ENCODE assay signal across 4 cellular contexts in genomic region chr1:194387531-194387930, GRCh38.
TF ChIP-seq lines count a peak whose summit lies in the region.

No MANE protein-coding gene starts in this region.

TF ChIP-seq in A549, 52 proteins besides CTCF, POLR2A, EP300 and RAD21:
- TF ChIP-seq, protein P1, sequence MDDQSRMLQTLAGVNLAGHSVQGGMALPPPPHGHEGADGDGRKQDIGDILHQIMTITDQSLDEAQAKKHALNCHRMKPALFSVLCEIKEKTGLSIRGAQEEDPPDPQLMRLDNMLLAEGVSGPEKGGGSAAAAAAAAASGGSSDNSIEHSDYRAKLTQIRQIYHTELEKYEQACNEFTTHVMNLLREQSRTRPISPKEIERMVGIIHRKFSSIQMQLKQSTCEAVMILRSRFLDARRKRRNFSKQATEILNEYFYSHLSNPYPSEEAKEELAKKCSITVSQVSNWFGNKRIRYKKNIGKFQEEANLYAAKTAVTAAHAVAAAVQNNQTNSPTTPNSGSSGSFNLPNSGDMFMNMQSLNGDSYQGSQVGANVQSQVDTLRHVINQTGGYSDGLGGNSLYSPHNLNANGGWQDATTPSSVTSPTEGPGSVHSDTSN (IDR thresholded peaks at IDR 0.05): no peak
- no peak for TF ChIP-seq JUN (IDR thresholded peaks at IDR 0.05)
- TF ChIP-seq TFCP2L1 (CRISPR knock-in tag; IDR thresholded peaks at IDR 0.05): no peak
- TF ChIP-seq HDAC2 (IDR thresholded peaks at IDR 0.05): no peak
- no peak for TF ChIP-seq JUNB (IDR thresholded peaks at IDR 0.05)
- TF ChIP-seq RCOR1 (IDR thresholded peaks at IDR 0.05; ENCODE audit: low read depth, low read length): no peak
- no peak for TF ChIP-seq ELK1 (IDR thresholded peaks at IDR 0.05; ENCODE audit: low read depth, low read length)
- no peak for TF ChIP-seq ZNF302 (CRISPR knock-in tag; IDR thresholded peaks at IDR 0.05)
- TF ChIP-seq FOXS1 (CRISPR knock-in tag; IDR thresholded peaks at IDR 0.05): no peak
- TF ChIP-seq, protein P2, sequence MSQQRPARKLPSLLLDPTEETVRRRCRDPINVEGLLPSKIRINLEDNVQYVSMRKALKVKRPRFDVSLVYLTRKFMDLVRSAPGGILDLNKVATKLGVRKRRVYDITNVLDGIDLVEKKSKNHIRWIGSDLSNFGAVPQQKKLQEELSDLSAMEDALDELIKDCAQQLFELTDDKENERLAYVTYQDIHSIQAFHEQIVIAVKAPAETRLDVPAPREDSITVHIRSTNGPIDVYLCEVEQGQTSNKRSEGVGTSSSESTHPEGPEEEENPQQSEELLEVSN (IDR thresholded peaks at IDR 0.05; ENCODE audit: borderline replicate concordance, low read depth): no peak
- TF ChIP-seq RARB (CRISPR knock-in tag; IDR thresholded peaks at IDR 0.05): no peak
- no peak for TF ChIP-seq ZFP36 (IDR thresholded peaks at IDR 0.05; ENCODE audit: borderline replicate concordance, partially characterized antibody)
- no peak for TF ChIP-seq HOXB5 (CRISPR knock-in tag; IDR thresholded peaks at IDR 0.05)
- no peak for TF ChIP-seq CEBPB (IDR thresholded peaks at IDR 0.05)
- no peak for TF ChIP-seq CHD2 (IDR thresholded peaks at IDR 0.05; ENCODE audit: low read length, partially characterized antibody)

TF ChIP-seq in SK-N-SH, 30 proteins besides CTCF, POLR2A, EP300 and RAD21 (continued from another document and continues in another):
- TF ChIP-seq, protein P3, sequence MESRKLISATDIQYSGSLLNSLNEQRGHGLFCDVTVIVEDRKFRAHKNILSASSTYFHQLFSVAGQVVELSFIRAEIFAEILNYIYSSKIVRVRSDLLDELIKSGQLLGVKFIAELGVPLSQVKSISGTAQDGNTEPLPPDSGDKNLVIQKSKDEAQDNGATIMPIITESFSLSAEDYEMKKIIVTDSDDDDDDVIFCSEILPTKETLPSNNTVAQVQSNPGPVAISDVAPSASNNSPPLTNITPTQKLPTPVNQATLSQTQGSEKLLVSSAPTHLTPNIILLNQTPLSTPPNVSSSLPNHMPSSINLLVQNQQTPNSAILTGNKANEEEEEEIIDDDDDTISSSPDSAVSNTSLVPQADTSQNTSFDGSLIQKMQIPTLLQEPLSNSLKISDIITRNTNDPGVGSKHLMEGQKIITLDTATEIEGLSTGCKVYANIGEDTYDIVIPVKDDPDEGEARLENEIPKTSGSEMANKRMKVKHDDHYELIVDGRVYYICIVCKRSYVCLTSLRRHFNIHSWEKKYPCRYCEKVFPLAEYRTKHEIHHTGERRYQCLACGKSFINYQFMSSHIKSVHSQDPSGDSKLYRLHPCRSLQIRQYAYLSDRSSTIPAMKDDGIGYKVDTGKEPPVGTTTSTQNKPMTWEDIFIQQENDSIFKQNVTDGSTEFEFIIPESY (IDR thresholded peaks at IDR 0.05; ENCODE audit: borderline replicate concordance, low read depth): no peak
- TF ChIP-seq TCF12 (IDR thresholded peaks at IDR 0.05) (no peak), SMC3 (IDR thresholded peaks at IDR 0.05; ENCODE audit: low read depth, low read length) (no peak), GABPA (IDR thresholded peaks at IDR 0.05; ENCODE audit: low read depth) (no peak), TEAD4 (IDR thresholded peaks at IDR 0.05; ENCODE audit: borderline replicate concordance, insufficient read depth) (no peak), TAF1 (IDR thresholded peaks at IDR 0.05; ENCODE audit: borderline replicate concordance, low read depth, low read length) (no peak), REST (IDR thresholded peaks at IDR 0.05; ENCODE audit: low read depth, low read length) (no peak), POLR2AphosphoS5 (IDR thresholded peaks at IDR 0.05; ENCODE audit: low read depth, low read length) (no peak), MXI1 (IDR thresholded peaks at IDR 0.05; ENCODE audit: low read depth, low read length) (no peak), RCOR1 (IDR thresholded peaks at IDR 0.05; ENCODE audit: low read length) (no peak), JUND (IDR thresholded peaks at IDR 0.05) (no peak)
- TF ChIP-seq, protein P4, sequence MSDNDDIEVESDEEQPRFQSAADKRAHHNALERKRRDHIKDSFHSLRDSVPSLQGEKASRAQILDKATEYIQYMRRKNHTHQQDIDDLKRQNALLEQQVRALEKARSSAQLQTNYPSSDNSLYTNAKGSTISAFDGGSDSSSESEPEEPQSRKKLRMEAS (IDR thresholded peaks at IDR 0.05; ENCODE audit: low read depth): no peak

TF ChIP-seq in H1, 55 proteins besides CTCF, POLR2A, EP300 and RAD21 (continued from another document):
- no peak for TF ChIP-seq NRF1 (IDR thresholded peaks at IDR 0.05; ENCODE audit: low read depth, low read length)
- no peak for TF ChIP-seq EZH2 (IDR thresholded peaks at IDR 0.05; ENCODE audit: low read depth, low read length, severe bottlenecking)
TF ChIP-seq in H1: peak in this region for 0.

TF ChIP-seq in HEK293T, 16 proteins besides CTCF, POLR2A, EP300 and RAD21 (continued from another document):
- TF ChIP-seq ZNF384 (IDR thresholded peaks at IDR 0.05) (no peak), LEF1 (IDR thresholded peaks at IDR 0.05; ENCODE audit: borderline replicate concordance) (no peak), L3MBTL2 (conservative IDR thresholded peaks at IDR 0.05) (no peak), SP1 (IDR thresholded peaks at IDR 0.05) (no peak), NFRKB (IDR thresholded peaks at IDR 0.05) (no peak), SUZ12 (IDR thresholded peaks at IDR 0.05) (no peak), FOXA1 (IDR thresholded peaks at IDR 0.05) (no peak), CTBP1 (IDR thresholded peaks at IDR 0.05; ENCODE audit: borderline replicate concordance) (no peak), ARNT (IDR thresholded peaks at IDR 0.05) (no peak)
- TF ChIP-seq, protein P5, sequence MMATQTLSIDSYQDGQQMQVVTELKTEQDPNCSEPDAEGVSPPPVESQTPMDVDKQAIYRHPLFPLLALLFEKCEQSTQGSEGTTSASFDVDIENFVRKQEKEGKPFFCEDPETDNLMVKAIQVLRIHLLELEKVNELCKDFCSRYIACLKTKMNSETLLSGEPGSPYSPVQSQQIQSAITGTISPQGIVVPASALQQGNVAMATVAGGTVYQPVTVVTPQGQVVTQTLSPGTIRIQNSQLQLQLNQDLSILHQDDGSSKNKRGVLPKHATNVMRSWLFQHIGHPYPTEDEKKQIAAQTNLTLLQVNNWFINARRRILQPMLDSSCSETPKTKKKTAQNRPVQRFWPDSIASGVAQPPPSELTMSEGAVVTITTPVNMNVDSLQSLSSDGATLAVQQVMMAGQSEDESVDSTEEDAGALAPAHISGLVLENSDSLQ (IDR thresholded peaks at IDR 0.05): no peak
